In genomic region chr2:185645529-185645928, GRCh38 we compare ENCODE assay signal across 16 cellular contexts.
A peak's percentile ranks its signal among the peaks of the same experiment; 100 is the strongest.
DNase-seq lines count a peak whose midpoint lies in the region; ATAC-seq, FAIRE-seq and TF ChIP-seq lines count a peak whose summit lies in the region.
"Had no signal": no experiment of that assay in that cellular context is flagged by ENCODE, and none has a peak within 500 bp of the region (broad histone marks: within the 10 kb centered on the region; RNA-seq: fewer than 3 reads in every experiment).

No MANE protein-coding gene starts in this region.

- H3K4me1 ChIP-seq in HepG2 (ENCODE audit: insufficient read depth, low read length) (peaks cover 36% of the 10 kb centered on the region), right cardiac atrium (ENCODE audit: control insufficient read depth, insufficient read depth, low read length) (no peaks in the 10 kb centered on the region), gastrocnemius medialis (no peaks in the 10 kb centered on the region)
- H3K4me1 ChIP-seq: BLaER1 treated with 17β-estradiol and CSF1 and Interleukin-3, amounts not matched to agents 10 nM and 100 nM had no signal

- no peak overlapping the region for H3K9ac ChIP-seq in HepG2 (ENCODE audit: insufficient read depth, low read depth, low read length)
- H3K9ac ChIP-seq: BLaER1 treated with 17β-estradiol and CSF1 and Interleukin-3, amounts not matched to agents 10 nM and 100 nM had no signal

- no peak for FAIRE-seq in HepG2 (lab: Jason Lieb, UNC)
- FAIRE-seq: HTR-8/SVneo had no signal

- TF ChIP-seq CTCF in HepG2 (CRISPR knock-in tag; IDR thresholded peaks at IDR 0.05) (no peak), gastrocnemius medialis (IDR thresholded peaks at IDR 0.05 in 4 of 5, conservative IDR thresholded peaks at IDR 0.05 in 1 of 5) (no peak)

- BruUV-seq in HepG2 (replicated peaks; lab: Mats Ljungman, UMichigan) = no TSS peak

- peak; percentile 77; a peak in 3 of 4 replicates for TF ChIP-seq EP300 in HepG2 (IDR thresholded peaks at IDR 0.05; ENCODE audit: low read depth in 2 of 2, low read length in 2 of 2)
- no peak for TF ChIP-seq EP300 in HepG2 (CRISPR knock-in tag; IDR thresholded peaks at IDR 0.05; ENCODE audit: borderline replicate concordance)

- no peak overlapping the region for H3K27ac ChIP-seq in HepG2 (ENCODE audit: extremely low read length, insufficient read depth, low read length)
- H3K27ac ChIP-seq in right cardiac atrium (ENCODE audit: low read length) = no peak overlapping the region
- H3K27ac ChIP-seq in gastrocnemius medialis = no peak overlapping the region
- H3K27ac ChIP-seq: BLaER1 treated with 17β-estradiol and CSF1 and Interleukin-3, amounts not matched to agents 10 nM and 100 nM had no signal

- H3K27me3 ChIP-seq in HepG2 (ENCODE audit: control insufficient read depth in 1 of 2, insufficient read depth in 2 of 2, low read length in 2 of 2) (no peaks in the 10 kb centered on the region), right cardiac atrium (ENCODE audit: control insufficient read depth, insufficient read depth) (no peaks in the 10 kb centered on the region), gastrocnemius medialis (no peaks in the 10 kb centered on the region)
- H3K27me3 ChIP-seq: BLaER1 treated with 17β-estradiol and CSF1 and Interleukin-3, amounts not matched to agents 10 nM and 100 nM had no signal

- H3K79me2 ChIP-seq in HepG2 (ENCODE audit: insufficient read depth, low read length) = no peaks in the 10 kb centered on the region

- H3K36me3 ChIP-seq in HepG2 (replicated peaks in 1 of 2; ENCODE audit: control insufficient read depth in 1 of 2, insufficient read depth in 2 of 2, low read length in 2 of 2) (no peaks in the 10 kb centered on the region), gastrocnemius medialis (no peaks in the 10 kb centered on the region)
- H3K36me3 ChIP-seq: BLaER1 treated with 17β-estradiol and CSF1 and Interleukin-3, amounts not matched to agents 10 nM and 100 nM had no signal

- WGBS in HepG2 (ENCODE audit: low lambda C conversion rate) = 0% methylated on average over 1 of the region's 1 CpG
- WGBS in right cardiac atrium = 60% methylated on average over 1 of the region's 1 CpG

- no peak overlapping the region for H2AFZ ChIP-seq in HepG2 (ENCODE audit: low read length)

- ATAC-seq in HepG2 (peak; percentile 98), right cardiac atrium (no peak), gastrocnemius medialis (no peak)
- ATAC-seq: CD8-positive, alpha-beta T cell; HCT116 had no signal

- no peak for TF ChIP-seq RAD21 in HepG2 (CRISPR knock-in tag; IDR thresholded peaks at IDR 0.05)

- CTCF ChIA-PET in HepG2 (lab: Yijun Ruan, JAX; ENCODE audit: low intra/inter-chr PET ratio, low total read pairs) = no interaction called here

- intact Hi-C loops in HepG2 (cut with micrococcal nuclease; ENCODE audit: unreplicated experiment) = no loop called here
- intact Hi-C loops in right cardiac atrium (cut with DNase I) = no loop called here
- intact Hi-C loops in gastrocnemius medialis (cut with DNase I; ENCODE audit: low total_unique reads) = no loop called here

- in situ Hi-C loops in HepG2 (cut with HindIII; ENCODE audit: extremely low pct_ligation_motif_present, low pct_unique_long_range_greater_than_20kb) (no loop called here), gastrocnemius medialis (cut with MboI; ENCODE audit: low sequenced_read_pairs in 4 of 4) (no loop called here)

- no peak overlapping the region for H3K4me3 ChIP-seq in HepG2 (replicated peaks in 1 of 3; ENCODE audit: insufficient read depth in 1 of 3, low read depth in 2 of 3, low read length in 3 of 3)
- H3K4me3 ChIP-seq in right cardiac atrium (ENCODE audit: low read length) = no peak overlapping the region
- H3K4me3 ChIP-seq in gastrocnemius medialis = no peak overlapping the region
- H3K4me3 ChIP-seq: BLaER1 treated with 17β-estradiol and CSF1 and Interleukin-3, amounts not matched to agents 10 nM and 100 nM had no signal

- DNase-seq in HuH-7.5 (ENCODE audit: low spot score) (peak; percentile 2), RPMI8226 (peak; percentile 38), HepG2 (ENCODE audit: low spot score) (peak; percentile 84), dedifferentiated amniotic fluid mesenchymal stem cell (ENCODE audit: extremely low spot score) (no peak), right cardiac atrium (no peak), gastrocnemius medialis (no peak)
- DNase-seq: Calu3; CD8-positive, alpha-beta T cell; DMS79 treated with DMSO at 0.1 percent for 48 hours; GF-D8; GOT3; H7; HFFc6 had no signal

- no peaks in the 10 kb centered on the region for H4K20me1 ChIP-seq in HepG2 (ENCODE audit: insufficient read depth, low read length)
- H4K20me1 ChIP-seq: BLaER1 treated with 17β-estradiol and CSF1 and Interleukin-3, amounts not matched to agents 10 nM and 100 nM had no signal

- no peaks in the 10 kb centered on the region for H3K9me3 ChIP-seq in HepG2 (ENCODE audit: low read length)
- no peaks in the 10 kb centered on the region for H3K9me3 ChIP-seq in right cardiac atrium (ENCODE audit: control insufficient read depth, low read length)
- H3K9me3 ChIP-seq in gastrocnemius medialis = no peaks in the 10 kb centered on the region
- H3K9me3 ChIP-seq: BLaER1 treated with 17β-estradiol and CSF1 and Interleukin-3, amounts not matched to agents 10 nM and 100 nM had no signal

- POLR2A ChIA-PET in HepG2 (lab: Yijun Ruan, JAX) = no interaction called here

- H3K4me2 ChIP-seq in HepG2 (ENCODE audit: low read depth, low read length) = no peak overlapping the region
- H3K4me2 ChIP-seq: BLaER1 treated with 17β-estradiol and CSF1 and Interleukin-3, amounts not matched to agents 10 nM and 100 nM had no signal

- TF ChIP-seq POLR2A in HepG2 (IDR thresholded peaks at IDR 0.05; ENCODE audit: insufficient read depth in 1 of 2, low read depth in 2 of 2, low read length in 2 of 2) (no peak), gastrocnemius medialis (IDR thresholded peaks at IDR 0.05) (no peak)

TF ChIP-seq in HepG2, 621 proteins besides CTCF, POLR2A, EP300 and RAD21 (continues in another document):
- TF ChIP-seq PRDM15 (CRISPR knock-in tag; IDR thresholded peaks at IDR 0.05) (no peak), ZFP1 (CRISPR knock-in tag; IDR thresholded peaks at IDR 0.05) (peak; percentile 89), ZMAT3 (CRISPR knock-in tag; conservative IDR thresholded peaks at IDR 0.05) (no peak), IRF2 (CRISPR knock-in tag; IDR thresholded peaks at IDR 0.05) (peak; percentile 26; the same call in 1 of the 2 replicates), FLYWCH1 (CRISPR knock-in tag; IDR thresholded peaks at IDR 0.05) (no peak), ZNF644 (CRISPR knock-in tag; IDR thresholded peaks at IDR 0.05; ENCODE audit: low read depth) (peak; percentile 70; the same call in 1 of the 2 replicates), DPF2 (CRISPR knock-in tag; IDR thresholded peaks at IDR 0.05; ENCODE audit: borderline replicate concordance, low read depth) (no peak)

Comparison
In these comparisons a context has a peak if more than half of its experiments do, and no peak if none do; other contexts are left out.
1. DNase-seq: peak in HuH-7.5 (single experiment), RPMI8226 (single experiment) and HepG2 (single experiment); none in dedifferentiated amniotic fluid mesenchymal stem cell (single experiment), right cardiac atrium (0 of 3) and gastrocnemius medialis (0 of 2).